Comparison of ENCODE assay signal across 8 cellular contexts in genomic region chrX:119399772-119400101, GRCh38. TPM values are rescaled to one million over a fixed set of nuclear protein-coding genes. Genes with fewer than 3 reads are reported as not detected.
DNase-seq lines count a peak whose midpoint lies in the region; ATAC-seq and TF ChIP-seq lines count a peak whose summit lies in the region.

No MANE protein-coding gene starts in this region.

- H2BK20ac ChIP-seq in IMR-90 (ENCODE audit: low read depth, low read length), result no peak overlapping the region

- no peak overlapping the region for H3K27ac Mint-ChIP-seq in memory B cell

- H4K91ac ChIP-seq in IMR-90 (ENCODE audit: insufficient read depth, low read depth, low read length), result peak overlapping the region; percentile 21; the same call in 1 of the 2 replicates

- no peaks in the 10 kb centered on the region for H3K27me3 ChIP-seq in IMR-90 (ENCODE audit: control insufficient read depth, insufficient read depth, low read length)

- peak overlapping the region; percentile 12 for H4K5ac ChIP-seq in IMR-90 (ENCODE audit: low read depth, low read length)

- no peak for DNase-seq in IMR-90
- peak; percentile 27 for DNase-seq in cerebellum (ENCODE audit: low spot score)
- no peak for DNase-seq in memory B cell (ENCODE audit: low spot score in 2 of 2)
- DNase-seq in erythroblast (lab: John Stamatoyannopoulos, UW), result no peak
- DNase-seq in activated CD4-positive, CD25-positive, alpha-beta regulatory T cell treated with anti-CD3 and anti-CD28 coated beads, Interleukin-2, amount 50 U/mL, for 72 hours, result no peak

- peak overlapping the region; percentile 40 for H3K9ac ChIP-seq in IMR-90 (ENCODE audit: low read depth, low read length)

- no peaks in the 10 kb centered on the region; the same call in 1 of the 2 replicates for H3K9me1 ChIP-seq in IMR-90 (ENCODE audit: insufficient read depth, low read length)

- H3K4me3 Mint-ChIP-seq in memory B cell, result peak overlapping the region; percentile 71

- peak overlapping the region; percentile 10; the same call in 1 of the 2 replicates for H3K27ac ChIP-seq in IMR-90 (ENCODE audit: insufficient read depth, low read length)
- H3K27ac ChIP-seq in urinary bladder (ENCODE audit: low read depth), result peak overlapping the region; percentile 79

- H3K4me3 ChIP-seq in IMR-90 (ENCODE audit: insufficient read depth, low read depth, low read length) (peak overlapping the region; percentile 81), urinary bladder (ENCODE audit: low read depth, low read length) (peak overlapping the region; percentile 71)

- H3K14ac ChIP-seq in IMR-90 (replicated peaks; ENCODE audit: low read depth, low read length), result peak overlapping the region; percentile 30

- dilution Hi-C loops in IMR-90 (cut with HindIII; ENCODE audit: low sequenced_read_pairs, unreplicated experiment), result no loop called here

- no peak overlapping the region for H2BK120ac ChIP-seq in IMR-90 (ENCODE audit: low read depth, low read length)

- no peaks in the 10 kb centered on the region for H3K9me3 ChIP-seq in IMR-90 (ENCODE audit: control insufficient read depth, insufficient read depth, low read length)

- TF ChIP-seq POLR2A in IMR-90 (IDR thresholded peaks at IDR 0.05; ENCODE audit: low read depth, low read length), result no peak
- no peak for TF ChIP-seq POLR2A in erythroblast (IDR thresholded peaks at IDR 0.05; ENCODE audit: low read length)

- H3K4me1 ChIP-seq in IMR-90 (ENCODE audit: control insufficient read depth, insufficient read depth, low read length) (peaks cover 9% of the 10 kb centered on the region), urinary bladder (ENCODE audit: insufficient read depth) (no peaks in the 10 kb centered on the region)

- H3K4me2 ChIP-seq in IMR-90 (ENCODE audit: low read depth, low read length), result peak overlapping the region; percentile 66

- H4K20me1 ChIP-seq in IMR-90 (ENCODE audit: insufficient read depth, low read length), result no peaks in the 10 kb centered on the region

- in situ Hi-C loops in IMR-90 (cut with MboI; ENCODE audit: low sequenced_read_pairs), result no loop called here

- no peaks in the 10 kb centered on the region for H3K27me3 Mint-ChIP-seq in memory B cell

- H3K79me1 ChIP-seq in IMR-90 (ENCODE audit: low read depth in 1 of 2, low read length in 2 of 2), result peaks cover 8 to 21% of the 10 kb centered on the region in 2 experiments; a peak in 3 of 4 replicates

- H3K4ac ChIP-seq in IMR-90 (ENCODE audit: low read depth, low read length), result peak overlapping the region; percentile 32; the same call in 1 of the 2 replicates

- peak overlapping the region; percentile 58 for H2AFZ ChIP-seq in IMR-90 (replicated peaks; ENCODE audit: low read length, poor library complexity)

- intact Hi-C loops in IMR-90 (cut with micrococcal nuclease), result no loop called here

- 24% methylated on average over 4 of the region's 12 CpGs; no CpG with 5 or more reads in 1 of the 2 experiments for WGBS in IMR-90 (ENCODE audit: extremely low coverage in 2 of 2, insufficient read length in 1 of 2), 2 experiments
- WGBS in urinary bladder, result 3% methylated on average over 12 of the region's 12 CpGs

- peak; percentile 30 for ATAC-seq in GM18517 (IDR thresholded peaks at IDR 0.05; ENCODE audit: unreplicated experiment)
- peak; percentile 69 for ATAC-seq in IMR-90 (ENCODE audit: low read depth)
- ATAC-seq in memory B cell (ENCODE audit: low read depth), result no peak
- ATAC-seq in HG03097 (IDR thresholded peaks at IDR 0.05; ENCODE audit: low FRiP score, unreplicated experiment), result no peak

- CTCF ChIA-PET in IMR-90 (lab: Yijun Ruan, JAX), result no interaction called here

- POLR2A ChIA-PET in IMR-90 (lab: Charles Lee; ENCODE audit: unreplicated experiment), result no interaction called here

- H3K18ac ChIP-seq in IMR-90 (ENCODE audit: low read depth, low read length), result peak overlapping the region; percentile 4; the same call in 1 of the 2 replicates

- no peak overlapping the region for H2BK15ac ChIP-seq in IMR-90 (ENCODE audit: low read depth, low read length)

- H3K36me3 ChIP-seq in IMR-90 (ENCODE audit: control insufficient read depth, insufficient read depth, low read length), result no peaks in the 10 kb centered on the region; the same call in 1 of the 2 replicates
- no peaks in the 10 kb centered on the region for H3K36me3 ChIP-seq in urinary bladder (ENCODE audit: insufficient read depth)

- H3K4me1 Mint-ChIP-seq in memory B cell, result peaks cover 20% of the 10 kb centered on the region

- H2AK9ac ChIP-seq in IMR-90 (replicated peaks; ENCODE audit: low read depth, low read length, poor library complexity), result peak overlapping the region; percentile 38

- H3K9me3 Mint-ChIP-seq in memory B cell, result no peaks in the 10 kb centered on the region

- H3K36me3 Mint-ChIP-seq in memory B cell, result no peaks in the 10 kb centered on the region

- peak overlapping the region; percentile 77; the same call in 1 of the 2 replicates for H3K56ac ChIP-seq in IMR-90 (ENCODE audit: extremely low read depth, insufficient read depth, low read length)

- peak overlapping the region; percentile 38 to 88; a peak in 2 of 4 replicates for H4K8ac ChIP-seq in IMR-90 (ENCODE audit: low read depth in 2 of 2, low read length in 2 of 2)

- BruUV-seq in IMR-90 (replicated peaks; lab: Mats Ljungman, UMichigan), result no TSS peak

- peak overlapping the region; percentile 8; the same call in 1 of the 2 replicates for H3K23ac ChIP-seq in IMR-90 (ENCODE audit: low read depth, low read length)

- TF ChIP-seq CTCF in IMR-90 (conservative IDR thresholded peaks at IDR 0.05; ENCODE audit: low read depth, low read length), result no peak

- H2AK5ac ChIP-seq in IMR-90 (ENCODE audit: low read depth, low read length), result no peak overlapping the region

- no peak overlapping the region for H2BK5ac ChIP-seq in IMR-90 (ENCODE audit: low read depth, low read length, poor library complexity, severe bottlenecking)

- no peak for TF ChIP-seq RAD21 in IMR-90 (IDR thresholded peaks at IDR 0.05; ENCODE audit: low read length)

TF ChIP-seq in IMR-90, 13 proteins besides CTCF, POLR2A, EP300 and RAD21:
- TF ChIP-seq SMC3 (IDR thresholded peaks at IDR 0.05; ENCODE audit: low read depth, low read length), result no peak

RNA-seq across cellular contexts. Expression of gene SLC25A43, which starts 0.6 kb away (rescaled TPM):
- total RNA-seq in IMR-90 (2012; rRNA removed) (12.2 and 12.5 TPM in 2 replicates), cerebellum (3.6 TPM), urinary bladder (12.4 TPM)
- polyA plus RNA-seq in IMR-90 (2012; rRNA removed) (10.3 and 12.3 TPM in 2 replicates), urinary bladder (12.1 TPM)
- polyA plus RNA-seq in IMR-90 (2012; cell fraction: cytosol; rRNA removed), result 8.3 and 8.5 TPM in 2 replicates
- 3.6 and 8.0 TPM in 2 replicates for polyA plus RNA-seq in IMR-90 (2012; cell fraction: nucleus; rRNA removed; ENCODE audit: low replicate concordance)

Comparison
In these comparisons a context has a peak if more than half of its experiments do, and no peak if none do; other contexts are left out.
1. ATAC-seq: peak in GM18517 (single experiment) and IMR-90 (single experiment); none in memory B cell (single experiment) and HG03097 (single experiment).